ENCODE assay signal across 22 cellular contexts in the genomic region with DNA sequence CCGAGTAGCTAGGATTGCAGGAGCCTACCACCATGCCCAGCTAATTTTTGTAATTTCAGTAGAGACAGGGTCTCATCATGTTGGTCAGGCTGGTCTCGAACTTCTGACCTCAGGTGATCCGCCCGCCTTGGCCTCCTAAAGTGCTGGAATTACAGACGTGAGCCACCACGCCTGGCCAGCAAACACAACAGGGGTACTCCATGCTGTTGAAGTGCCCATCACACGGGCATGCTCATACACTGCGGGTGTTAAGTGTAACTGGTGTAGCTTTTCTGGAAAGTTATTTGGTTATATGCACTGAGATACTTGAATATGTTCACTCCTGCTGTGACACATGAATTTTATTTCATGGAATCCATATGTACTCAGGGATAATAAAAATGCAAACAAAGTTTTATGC. TPM values are rescaled to one million over a fixed set of nuclear protein-coding genes. Genes with fewer than 3 reads are reported as not detected.
DNase-seq lines count a peak whose midpoint lies in the region; ATAC-seq lines count a peak whose summit lies in the region.
"Had no signal": no experiment of that assay in that cellular context is flagged by ENCODE, and none has a peak within 500 bp of the region (broad histone marks: within the 10 kb centered on the region; RNA-seq: fewer than 3 reads in every experiment).

No MANE protein-coding gene starts in this region.

- intact Hi-C loops in CD4-positive, alpha-beta memory T cell (cut with micrococcal nuclease) = no loop called here

- H3K4me1 Mint-ChIP-seq in CD4-positive, alpha-beta memory T cell = peaks cover 46 to 73% (median 61%) of the 10 kb centered on the region in 4 donors
- peaks cover 66% of the 10 kb centered on the region for H3K4me1 Mint-ChIP-seq in activated naive CD8-positive, alpha-beta T cell treated with anti-CD3 and anti-CD28 coated beads, Interleukin-2, amount 50 U/mL, for 24 hours
- peaks cover 31 to 75% (median 65%) of the 10 kb centered on the region in 4 donors for H3K4me1 Mint-ChIP-seq in naive thymus-derived CD8-positive, alpha-beta T cell
- H3K4me1 Mint-ChIP-seq in activated T-cell treated with anti-CD3 and anti-CD28 coated beads, Interleukin-2, amount 50 U/mL, for 72 hours (ENCODE audit: low read depth) = peaks cover 63% of the 10 kb centered on the region

- H3K4me1 ChIP-seq in BLaER1 treated with 17β-estradiol and CSF1 and Interleukin-3, amounts not matched to agents 10 nM and 100 nM = peaks cover 53 to 80% (median 62%) of the 10 kb centered on the region in 10 experiments
- H3K4me1 ChIP-seq in CD4-positive, alpha-beta memory T cell (ENCODE audit: insufficient read depth, low read length) = peaks cover 60% of the 10 kb centered on the region

- H3K36me3 ChIP-seq in BLaER1 treated with 17β-estradiol and CSF1 and Interleukin-3, amounts not matched to agents 10 nM and 100 nM = peaks cover 20 to 88% (median 67%) of the 10 kb centered on the region in 11 experiments
- H3K36me3 ChIP-seq in CD4-positive, alpha-beta memory T cell (ENCODE audit: insufficient read depth, low read length) = peaks cover 11% of the 10 kb centered on the region

- H3K27me3 Mint-ChIP-seq in CD4-positive, alpha-beta memory T cell = no peaks in the 10 kb centered on the region
- no peaks in the 10 kb centered on the region for H3K27me3 Mint-ChIP-seq in activated naive CD8-positive, alpha-beta T cell treated with anti-CD3 and anti-CD28 coated beads, Interleukin-2, amount 50 U/mL, for 24 hours
- H3K27me3 Mint-ChIP-seq in naive thymus-derived CD8-positive, alpha-beta T cell = no peaks in the 10 kb centered on the region
- H3K27me3 Mint-ChIP-seq in activated T-cell treated with anti-CD3 and anti-CD28 coated beads, Interleukin-2, amount 50 U/mL, for 72 hours (ENCODE audit: low read depth) = no peaks in the 10 kb centered on the region
- H3K27me3 Mint-ChIP-seq: activated T-helper 17 cell treated with anti-CD3 and anti-CD28 coated beads, Interleukin-2, amount 50 U/mL, for 72 hours had no signal

- no peak overlapping the region for H3K4me3 ChIP-seq in BLaER1 treated with 17β-estradiol and CSF1 and Interleukin-3, amounts not matched to agents 10 nM and 100 nM
- no peak overlapping the region for H3K4me3 ChIP-seq in CD4-positive, alpha-beta memory T cell (ENCODE audit: low read length in 2 of 2)
- H3K4me3 ChIP-seq: dorsolateral prefrontal cortex, transverse colon had no signal

- CTCF ChIA-PET in CD4-positive, alpha-beta memory T cell (lab: Charles Lee; ENCODE audit: partially characterized antibody) = interaction anchor here (2.4 kb wide), 1 partner anchor 25 kb away, joined by 8 read pairs; no protein-coding TSS in a partner anchor

- H3K27ac Mint-ChIP-seq in CD4-positive, alpha-beta memory T cell = peak overlapping the region in 1 of 7 donors; percentile 17
- H3K27ac Mint-ChIP-seq in activated naive CD8-positive, alpha-beta T cell treated with anti-CD3 and anti-CD28 coated beads, Interleukin-2, amount 50 U/mL, for 24 hours = peak overlapping the region; percentile 20
- peak overlapping the region in 2 of 10 donors; percentile 55 to 69 for H3K27ac Mint-ChIP-seq in naive thymus-derived CD8-positive, alpha-beta T cell
- no peak overlapping the region for H3K27ac Mint-ChIP-seq in activated T-cell treated with anti-CD3 and anti-CD28 coated beads, Interleukin-2, amount 50 U/mL, for 72 hours
- H3K27ac Mint-ChIP-seq: activated T-helper 17 cell treated with anti-CD3 and anti-CD28 coated beads, Interleukin-2, amount 50 U/mL, for 72 hours had no signal

- peak overlapping the region; percentile 46 to 90 (median 71) for H3K4me2 ChIP-seq in BLaER1 treated with 17β-estradiol and CSF1 and Interleukin-3, amounts not matched to agents 10 nM and 100 nM

- H4K20me1 ChIP-seq in BLaER1 treated with 17β-estradiol and CSF1 and Interleukin-3, amounts not matched to agents 10 nM and 100 nM = peaks cover 99 to 100% (median 100%) of the 10 kb centered on the region in 11 experiments

- H3K9me3 ChIP-seq in BLaER1 treated with 17β-estradiol and CSF1 and Interleukin-3, amounts not matched to agents 10 nM and 100 nM (replicated peaks in 1 of 11) = no peaks in the 10 kb centered on the region
- no peaks in the 10 kb centered on the region for H3K9me3 ChIP-seq in CD4-positive, alpha-beta memory T cell (ENCODE audit: control insufficient read depth in 1 of 2, low read length in 2 of 2)
- H3K9me3 ChIP-seq: neutrophil, transverse colon had no signal

- no peaks in the 10 kb centered on the region for H3K9me3 Mint-ChIP-seq in CD4-positive, alpha-beta memory T cell
- no peaks in the 10 kb centered on the region for H3K9me3 Mint-ChIP-seq in activated naive CD8-positive, alpha-beta T cell treated with anti-CD3 and anti-CD28 coated beads, Interleukin-2, amount 50 U/mL, for 24 hours
- no peaks in the 10 kb centered on the region for H3K9me3 Mint-ChIP-seq in naive thymus-derived CD8-positive, alpha-beta T cell
- H3K9me3 Mint-ChIP-seq in activated T-cell treated with anti-CD3 and anti-CD28 coated beads, Interleukin-2, amount 50 U/mL, for 72 hours = no peaks in the 10 kb centered on the region
- H3K9me3 Mint-ChIP-seq: activated T-helper 17 cell treated with anti-CD3 and anti-CD28 coated beads, Interleukin-2, amount 50 U/mL, for 72 hours had no signal

- H3K4me3 Mint-ChIP-seq in CD4-positive, alpha-beta memory T cell = peak overlapping the region in 5 of 8 donors; percentile 2 to 67 (median 35)
- peak overlapping the region; percentile 5 for H3K4me3 Mint-ChIP-seq in activated naive CD8-positive, alpha-beta T cell treated with anti-CD3 and anti-CD28 coated beads, Interleukin-2, amount 50 U/mL, for 24 hours
- peak overlapping the region in 9 of 10 donors; percentile 6 to 59 (median 44) for H3K4me3 Mint-ChIP-seq in naive thymus-derived CD8-positive, alpha-beta T cell
- peak overlapping the region in 1 of 2 donors; percentile 2 for H3K4me3 Mint-ChIP-seq in activated T-cell treated with anti-CD3 and anti-CD28 coated beads, Interleukin-2, amount 50 U/mL, for 72 hours

- H3K36me3 Mint-ChIP-seq in CD4-positive, alpha-beta memory T cell = peaks cover 34 to 46% of the 10 kb centered on the region in 2 donors
- H3K36me3 Mint-ChIP-seq in activated naive CD8-positive, alpha-beta T cell treated with anti-CD3 and anti-CD28 coated beads, Interleukin-2, amount 50 U/mL, for 24 hours (ENCODE audit: low read depth) = peaks cover 54% of the 10 kb centered on the region
- peaks cover 0 to 59% (median 4%) of the 10 kb centered on the region in 3 donors for H3K36me3 Mint-ChIP-seq in naive thymus-derived CD8-positive, alpha-beta T cell
- peaks cover 8 to 41% of the 10 kb centered on the region in 2 donors for H3K36me3 Mint-ChIP-seq in activated T-cell treated with anti-CD3 and anti-CD28 coated beads, Interleukin-2, amount 50 U/mL, for 72 hours (ENCODE audit: insufficient read depth in 2 of 2)

- no peak overlapping the region; a peak in 2 of 22 replicates for H3K9ac ChIP-seq in BLaER1 treated with 17β-estradiol and CSF1 and Interleukin-3, amounts not matched to agents 10 nM and 100 nM

- POLR2A ChIA-PET in CD4-positive, alpha-beta memory T cell (lab: Charles Lee; ENCODE audit: partially characterized antibody) = interaction anchor here (4.5 kb wide), 1 partner anchor 10 kb away, joined by 26 read pairs; a partner anchor contains a TSS
- POLR2A ChIA-PET in naive thymus-derived CD8-positive, alpha-beta T cell (lab: Charles Lee) = interaction anchor here (1.2 kb wide), 1 partner anchor 9 kb away, joined by 5 read pairs; a partner anchor contains a TSS

- ATAC-seq in activated naive CD8-positive, alpha-beta T cell treated with anti-CD3 and anti-CD28 coated beads, Interleukin-2, amount 50 U/mL, for 24 hours = no peak
- ATAC-seq in naive thymus-derived CD8-positive, alpha-beta T cell = no peak
- ATAC-seq in activated T-cell treated with anti-CD3 and anti-CD28 coated beads, Interleukin-2, amount 50 U/mL, for 72 hours (replicated peaks in 1 of 2) = no peak
- ATAC-seq: activated T-helper 17 cell treated with anti-CD3 and anti-CD28 coated beads, Interleukin-2, amount 50 U/mL, for 72 hours; PC-3; SK-N-SH treated with all-trans-retinoic acid at 6 μM for 48 hours had no signal

- H3K27me3 ChIP-seq in BLaER1 treated with 17β-estradiol and CSF1 and Interleukin-3, amounts not matched to agents 10 nM and 100 nM = no peaks in the 10 kb centered on the region
- no peaks in the 10 kb centered on the region for H3K27me3 ChIP-seq in CD4-positive, alpha-beta memory T cell (ENCODE audit: insufficient read depth, low read length)
- H3K27me3 ChIP-seq: dorsolateral prefrontal cortex, neutrophil, transverse colon had no signal

- DNase-seq in CD4-positive, alpha-beta memory T cell = no peak
- DNase-seq in activated naive CD8-positive, alpha-beta T cell treated with anti-CD3 and anti-CD28 coated beads, Interleukin-2, amount 50 U/mL, for 24 hours = no peak
- DNase-seq in naive thymus-derived CD8-positive, alpha-beta T cell = no peak
- DNase-seq in NCI-H1417 (lab: John Stamatoyannopoulos, UW) (no peak), NCI-H446 treated with DMSO at 0.1 percent for 48 hours (lab: John Stamatoyannopoulos, UW) (no peak)
- no peak for DNase-seq in activated T-cell treated with anti-CD3 and anti-CD28 coated beads, Interleukin-2, amount 50 U/mL, for 72 hours
- DNase-seq: activated CD4-positive, alpha-beta T cell treated with anti-CD3 and anti-CD28 coated beads for 4 hours; cerebellar nuclear complex; dorsolateral prefrontal cortex; mesenchymal stem cell; NCI-H187 treated with DMSO at 0.1 percent for 48 hours; NCI-H524 treated with DMSO at 0.1 percent for 48 hours; NK-92 treated with Interleukin-12 subunit alpha and Interleukin-12 subunit beta, amount 100 ng/mL, for 24 hours; PC-3; stimulated activated CD8-positive, alpha-beta memory T cell treated with anti-CD3 and anti-CD28 coated beads, Interleukin-4, amount 100 ng/mL, for 48 hours; transverse colon had no signal

- no peak overlapping the region for H3K27ac ChIP-seq in BLaER1 treated with 17β-estradiol and CSF1 and Interleukin-3, amounts not matched to agents 10 nM and 100 nM
- H3K27ac ChIP-seq in CD4-positive, alpha-beta memory T cell (ENCODE audit: low read depth, low read length) = no peak overlapping the region
- H3K27ac ChIP-seq: C4-2B, dorsolateral prefrontal cortex, neutrophil, transverse colon had no signal

RNA-seq across cellular contexts. Expression of a gene that starts 9.3 kb away (rescaled TPM):
- total RNA-seq in CD4-positive, alpha-beta memory T cell = 10 to 100 TPM; 83.3 to 86.8 TPM
- polyA plus RNA-seq in CD4-positive, alpha-beta memory T cell = 100 to 1,000 TPM in 1 of 2 donors, 10 to 100 TPM in 1; 60.2 to 104 TPM
- total RNA-seq in naive thymus-derived CD8-positive, alpha-beta T cell = 10 to 100 TPM; 83.3 to 85.8 TPM
- polyA plus RNA-seq in naive thymus-derived CD8-positive, alpha-beta T cell = 100 to 1,000 TPM in 1 of 3 donors, 10 to 100 TPM in 2; 73.2 to 104 (median 81.5) TPM
- total RNA-seq in activated T-cell treated with anti-CD3 and anti-CD28 coated beads, Interleukin-2, amount 50 U/mL, for 72 hours = 100 to 1,000 TPM; 123 to 141 TPM

RNA-seq across cellular contexts. Expression of a gene that starts 48.7 kb away (rescaled TPM):
- not detected for total RNA-seq in CD4-positive, alpha-beta memory T cell
- under 1 TPM in 1 of 2 donors, not detected in 1; 0.24 TPM for polyA plus RNA-seq in CD4-positive, alpha-beta memory T cell
- not detected for total RNA-seq in naive thymus-derived CD8-positive, alpha-beta T cell
- polyA plus RNA-seq in naive thymus-derived CD8-positive, alpha-beta T cell = under 1 TPM in 1 of 3 donors, not detected in 2; 0.08 TPM
- total RNA-seq in activated T-cell treated with anti-CD3 and anti-CD28 coated beads, Interleukin-2, amount 50 U/mL, for 72 hours = under 1 TPM; 0.36 to 0.46 TPM
- total RNA-seq: T-helper 2 cell treated with Interferon-gamma antibody and Interleukin-4, amounts not matched to agents 100 ng/mL and 5 ng/mL, for 36 hours had no signal

RNA-seq across cellular contexts. Expression of a gene that starts 58.3 kb away (rescaled TPM):
- total RNA-seq in CD4-positive, alpha-beta memory T cell = 10 to 100 TPM; 15.8 to 17.1 TPM
- polyA plus RNA-seq in CD4-positive, alpha-beta memory T cell = 10 to 100 TPM; 12.0 to 12.6 TPM
- total RNA-seq in naive thymus-derived CD8-positive, alpha-beta T cell = 10 to 100 TPM; 23.3 to 25.8 TPM
- 10 to 100 TPM; 17.9 to 24.1 (median 20.4) TPM for polyA plus RNA-seq in naive thymus-derived CD8-positive, alpha-beta T cell
- 10 to 100 TPM; 23.5 to 37.0 TPM for total RNA-seq in activated T-cell treated with anti-CD3 and anti-CD28 coated beads, Interleukin-2, amount 50 U/mL, for 72 hours
